33 cellular contexts compared by ENCODE assay signal in genomic region chr7:74277636-74278035, GRCh38.
"Had no signal": no experiment of that assay in that cellular context is flagged by ENCODE, and none has a peak within 500 bp of the region (broad histone marks: within the 10 kb centered on the region; RNA-seq: fewer than 3 reads in every experiment).

No MANE protein-coding gene starts in this region.

- DNase-seq: activated CD4-positive, alpha-beta memory T cell treated with anti-CD3 and anti-CD28 coated beads, Interleukin-2, amount 10 ng/mL, durations not matched to agents 7 days and 5 days; activated CD4-positive, alpha-beta T cell treated with anti-CD3 and anti-CD28 coated beads for 1 hour; activated CD4-positive, alpha-beta T cell treated with anti-CD3 and anti-CD28 coated beads for 48 hours; activated CD4-positive, CD25-positive, alpha-beta regulatory T cell; activated CD8-positive, alpha-beta memory T cell treated with anti-CD3 and anti-CD28 coated beads for 24 hours; activated CD8-positive, alpha-beta memory T cell treated with anti-CD3 and anti-CD28 coated beads, Interleukin-2, amount 10 ng/mL, durations not matched to agents 7 days and 5 days; activated CD8-positive, alpha-beta memory T cell treated with anti-CD3 and anti-CD28 coated beads, Interleukin-2, amount 50 U/mL, for 48 hours; activated effector memory CD4-positive, alpha-beta T cell treated with Interleukin-2 at 50 U/mL for 16 hours; activated naive CD4-positive, alpha-beta T cell treated with anti-CD3 and anti-CD28 coated beads, Interleukin-2, amount 10 ng/mL, durations not matched to agents 7 days and 5 days; activated naive CD8-positive, alpha-beta T cell treated with anti-CD3 and anti-CD28 coated beads, Interleukin-2, amount 50 U/mL, for 24 hours; activated T-cell treated with anti-CD3 and anti-CD28 coated beads, Interleukin-2, amount 50 U/mL, for 48 hours; anterior cingulate cortex; central memory CD4-positive, alpha-beta T cell; KBM-7; NCI-H1105 treated with DMSO at 0.1 percent for 48 hours; NCI-H1436; NCI-H1694; NCI-H1930; NCI-H2081 treated with DMSO at 0.1 percent for 48 hours; NCI-H226; NCI-H446 treated with DMSO at 0.1 percent for 48 hours; NCI-H526; NCI-H748 treated with DMSO at 0.1 percent for 48 hours; NK-92 treated with Interleukin-12 subunit alpha and Interleukin-12 subunit beta, amount 100 ng/mL, for 24 hours; PC-3; Right ventricle myocardium superior; SW 1271; T-helper 1 cell; T-helper 2 cell; T-helper 9 cell had no signal

- H3K36me3 Mint-ChIP-seq: activated CD8-positive, alpha-beta memory T cell treated with anti-CD3 and anti-CD28 coated beads, Interleukin-2, amount 10 ng/mL, durations not matched to agents 7 days and 5 days; activated naive CD4-positive, alpha-beta T cell treated with anti-CD3 and anti-CD28 coated beads, Interleukin-2, amount 10 ng/mL, durations not matched to agents 7 days and 5 days; activated naive CD8-positive, alpha-beta T cell; brain had no signal

- ATAC-seq: activated CD8-positive, alpha-beta memory T cell treated with anti-CD3 and anti-CD28 coated beads, Interleukin-2, amount 10 ng/mL, durations not matched to agents 7 days and 5 days; activated naive CD8-positive, alpha-beta T cell treated with anti-CD3 and anti-CD28 coated beads, Interleukin-2, amount 50 U/mL, for 24 hours; PC-3 had no signal

- H3K27ac Mint-ChIP-seq: activated CD4-positive, alpha-beta memory T cell treated with anti-CD3 and anti-CD28 coated beads, Interleukin-2, amount 10 ng/mL, durations not matched to agents 7 days and 5 days; activated CD8-positive, alpha-beta memory T cell treated with anti-CD3 and anti-CD28 coated beads, Interleukin-2, amount 10 ng/mL, durations not matched to agents 7 days and 5 days; activated naive CD4-positive, alpha-beta T cell treated with anti-CD3 and anti-CD28 coated beads, Interleukin-2, amount 10 ng/mL, durations not matched to agents 7 days and 5 days; activated naive CD8-positive, alpha-beta T cell; activated naive CD8-positive, alpha-beta T cell treated with anti-CD3 and anti-CD28 coated beads, Interleukin-2, amount 50 U/mL, for 24 hours had no signal

- H3K9me3 Mint-ChIP-seq: activated CD4-positive, alpha-beta memory T cell treated with anti-CD3 and anti-CD28 coated beads, Interleukin-2, amount 10 ng/mL, durations not matched to agents 7 days and 5 days; activated naive CD4-positive, alpha-beta T cell treated with anti-CD3 and anti-CD28 coated beads, Interleukin-2, amount 10 ng/mL, durations not matched to agents 7 days and 5 days; activated naive CD8-positive, alpha-beta T cell treated with anti-CD3 and anti-CD28 coated beads, Interleukin-2, amount 50 U/mL, for 24 hours had no signal

- H3K4me3 Mint-ChIP-seq: activated CD4-positive, alpha-beta memory T cell treated with anti-CD3 and anti-CD28 coated beads, Interleukin-2, amount 10 ng/mL, durations not matched to agents 7 days and 5 days; activated CD8-positive, alpha-beta memory T cell treated with anti-CD3 and anti-CD28 coated beads, Interleukin-2, amount 10 ng/mL, durations not matched to agents 7 days and 5 days; activated naive CD4-positive, alpha-beta T cell treated with anti-CD3 and anti-CD28 coated beads, Interleukin-2, amount 10 ng/mL, durations not matched to agents 7 days and 5 days; activated naive CD8-positive, alpha-beta T cell; activated naive CD8-positive, alpha-beta T cell treated with anti-CD3 and anti-CD28 coated beads, Interleukin-2, amount 50 U/mL, for 24 hours; brain had no signal

- H3K27ac ChIP-seq: VCaP had no signal

- H3K27me3 Mint-ChIP-seq: activated naive CD8-positive, alpha-beta T cell; activated naive CD8-positive, alpha-beta T cell treated with anti-CD3 and anti-CD28 coated beads, Interleukin-2, amount 50 U/mL, for 24 hours had no signal
